ENCODE assay signal across 20 cellular contexts in the genomic region with DNA sequence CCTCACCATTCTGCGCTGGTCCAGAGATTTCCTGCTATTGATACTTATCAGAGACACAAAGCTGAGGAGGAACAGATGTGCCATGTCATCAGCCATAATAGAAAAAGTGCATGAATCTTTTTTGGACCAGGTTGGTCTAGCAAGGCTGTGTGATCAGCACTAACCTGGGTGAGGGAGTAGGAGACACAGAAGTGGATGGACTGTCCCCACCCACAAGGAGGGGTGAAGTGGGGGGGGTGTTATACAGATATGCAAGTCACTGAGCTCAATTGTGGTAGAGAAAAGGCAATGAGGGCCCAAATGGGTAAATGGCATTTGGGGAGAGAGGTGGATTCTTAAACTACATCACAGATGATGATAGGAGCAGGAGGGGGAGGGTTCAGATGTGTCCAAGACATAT.
DNase-seq lines count a peak whose midpoint lies in the region; ATAC-seq and TF ChIP-seq lines count a peak whose summit lies in the region.
"Had no signal": no experiment of that assay in that cellular context is flagged by ENCODE, and none has a peak within 500 bp of the region (broad histone marks: within the 10 kb centered on the region; RNA-seq: fewer than 3 reads in every experiment).

No MANE protein-coding gene starts in this region.

- H2BK15ac ChIP-seq in H9 (ENCODE audit: low read depth, low read length): no peak overlapping the region

- no peaks in the 10 kb centered on the region for H3K36me3 ChIP-seq in heart right ventricle
- no peaks in the 10 kb centered on the region for H3K36me3 ChIP-seq in RWPE2 (ENCODE audit: low read depth)
- H3K36me3 ChIP-seq in tibial artery: no peaks in the 10 kb centered on the region

- 89 to 100% methylated on average over 1 of the region's 1 CpG for WGBS in heart right ventricle, 2 donors
- no CpG with 5 or more reads among the region's 1 CpG for WGBS in H9 (ENCODE audit: extremely low coverage, insufficient read length, low lambda C conversion rate)

- no peaks in the 10 kb centered on the region for H3K27me3 Mint-ChIP-seq in neural crest cell (ENCODE audit: low read depth)
- no peaks in the 10 kb centered on the region for H3K27me3 Mint-ChIP-seq in H9 (ENCODE audit: low read depth)

- H3K23ac ChIP-seq in H9 (ENCODE audit: insufficient read length, low read depth, low read length): no peak overlapping the region

- H2AFZ ChIP-seq in H9 (ENCODE audit: low read length): no peak overlapping the region
- H2AFZ ChIP-seq: GM23248 had no signal

- H2AK5ac ChIP-seq in H9 (ENCODE audit: insufficient read length, low read length): no peak overlapping the region

- H3K4me1 ChIP-seq in heart right ventricle (peaks cover 19 to 86% (median 66%) of the 10 kb centered on the region in 9 donors), RWPE2 (ENCODE audit: insufficient read depth, poor library complexity, severe bottlenecking) (peaks cover 18% of the 10 kb centered on the region), tibial artery (peaks cover 0 to 71% (median 37%) of the 10 kb centered on the region in 4 donors), H9 (ENCODE audit: insufficient read depth, low read length) (peaks cover 7% of the 10 kb centered on the region; the same call in 1 of the 2 replicates)

- H3K27ac Mint-ChIP-seq in neural crest cell (ENCODE audit: unreplicated experiment): peak overlapping the region; percentile 40
- no peak overlapping the region; a peak in 1 of 7 replicates for H3K27ac Mint-ChIP-seq in H9
- H3K27ac Mint-ChIP-seq: CD8-positive, alpha-beta T cell had no signal

- H3T11ph ChIP-seq in H9 (ENCODE audit: low read length): no peak overlapping the region

- no peak overlapping the region for H3K4me3 ChIP-seq in heart right ventricle
- H3K4me3 ChIP-seq in RWPE2 (ENCODE audit: severe bottlenecking): no peak overlapping the region
- H3K4me3 ChIP-seq in tibial artery: no peak overlapping the region
- H3K4me3 ChIP-seq: BLaER1 treated with 17β-estradiol and CSF1 and Interleukin-3, amounts not matched to agents 10 nM and 100 nM; GM23248 had no signal

- H3K9me3 Mint-ChIP-seq in neural crest cell: peaks cover 3% of the 10 kb centered on the region
- no peaks in the 10 kb centered on the region; a peak in 1 of 5 replicates for H3K9me3 Mint-ChIP-seq in H9
- H3K9me3 Mint-ChIP-seq: CD8-positive, alpha-beta T cell had no signal

- H3K23me2 ChIP-seq in H9 (ENCODE audit: insufficient read length, low read depth, low read length, poor library complexity, severe bottlenecking): no peaks in the 10 kb centered on the region

- no peak overlapping the region for H4K91ac ChIP-seq in H9 (ENCODE audit: insufficient read length, low read depth, low read length)

- H3K18ac ChIP-seq in H9 (ENCODE audit: insufficient read length, low read depth, low read length): no peak overlapping the region

- H3K4me1 Mint-ChIP-seq in neural crest cell (no peaks in the 10 kb centered on the region), H9 (peaks cover 19 to 24% of the 10 kb centered on the region in 2 experiments)

- H4K20me1 ChIP-seq in H9 (ENCODE audit: control insufficient read depth, insufficient read depth, insufficient read length): peaks cover 3% of the 10 kb centered on the region

- no peak overlapping the region for H3K56ac ChIP-seq in H9 (ENCODE audit: insufficient read length, low read depth, low read length)

- peaks cover 0 to 4% (median 0%) of the 10 kb centered on the region in 11 donors for H3K9me3 ChIP-seq in heart right ventricle
- no peaks in the 10 kb centered on the region for H3K9me3 ChIP-seq in RWPE2 (ENCODE audit: severe bottlenecking)
- no peaks in the 10 kb centered on the region for H3K9me3 ChIP-seq in tibial artery
- no peaks in the 10 kb centered on the region for H3K9me3 ChIP-seq in H9 (ENCODE audit: control insufficient read depth, low read depth, low read length)

- H3K27me3 ChIP-seq in heart right ventricle (no peaks in the 10 kb centered on the region), RWPE2 (ENCODE audit: insufficient read depth, poor library complexity, severe bottlenecking) (no peaks in the 10 kb centered on the region), tibial artery (no peaks in the 10 kb centered on the region), H9 (ENCODE audit: insufficient read depth, low read length) (no peaks in the 10 kb centered on the region)
- H3K27me3 ChIP-seq: BLaER1 treated with 17β-estradiol and CSF1 and Interleukin-3, amounts not matched to agents 10 nM and 100 nM had no signal

- H2BK20ac ChIP-seq in H9 (ENCODE audit: low read depth, low read length, poor library complexity, severe bottlenecking): no peak overlapping the region

- H3K14ac ChIP-seq in H9 (ENCODE audit: insufficient read depth, low read length): no peak overlapping the region

- no peak overlapping the region for H2BK5ac ChIP-seq in H9 (ENCODE audit: insufficient read length, low read length)

- no peak overlapping the region for H2BK120ac ChIP-seq in H9 (ENCODE audit: low read depth, low read length, poor library complexity, severe bottlenecking)

- H3K36me3 Mint-ChIP-seq in neural crest cell (ENCODE audit: low read depth) (no peaks in the 10 kb centered on the region), H9 (ENCODE audit: insufficient read depth in 1 of 3, low read depth in 3 of 3) (0 out of 7 replicates have a peak, but pooled peaks cover 0 to 4% (median 0%) of the 10 kb centered on the region in 3 experiments)
- H3K36me3 Mint-ChIP-seq: CD8-positive, alpha-beta T cell had no signal

- H3K27ac ChIP-seq in heart right ventricle: peak overlapping the region in 7 of 10 donors; percentile 35 to 96 (median 67)
- H3K27ac ChIP-seq in RWPE2 (ENCODE audit: poor library complexity, severe bottlenecking): peak overlapping the region; percentile 23
- peak overlapping the region; percentile 51 to 91 for H3K27ac ChIP-seq in tibial artery
- no peak overlapping the region for H3K27ac ChIP-seq in H9 (ENCODE audit: insufficient read length, low read depth, low read length)
- H3K27ac ChIP-seq: GM23248 had no signal

- H3K4me3 Mint-ChIP-seq in neural crest cell (no peak overlapping the region), H9 (no peak overlapping the region)
- H3K4me3 Mint-ChIP-seq: CD8-positive, alpha-beta T cell had no signal

- no peaks in the 10 kb centered on the region; the same call in 1 of the 2 replicates for H3K79me2 ChIP-seq in H9 (ENCODE audit: insufficient read depth, low read length)

- H3K4ac ChIP-seq in H9 (ENCODE audit: low read depth, low read length): no peak overlapping the region

- no peak overlapping the region for H4K8ac ChIP-seq in H9 (replicated peaks; ENCODE audit: insufficient read length, low read depth, low read length)

- DNase-seq in heart right ventricle (no peak), left cardiac atrium (no peak), RWPE2 (ENCODE audit: low spot score) (no peak), neural crest cell (ENCODE audit: low read depth, low spot score) (no peak), tibial artery (no peak), islet precursor cell (no peak), H9 (no peak)
- DNase-seq: CD8-positive, alpha-beta T cell; DMS53; EL; GM23248; NCI-H1105 treated with DMSO at 0.1 percent for 48 hours; NCI-H187; NCI-H2107; NCI-H510A; NCI-H748 treated with DMSO at 0.1 percent for 48 hours; NK-92 treated with Interleukin-12 subunit alpha and Interleukin-12 subunit beta, amount 100 ng/mL, for 24 hours; SIG-M5 had no signal

- ATAC-seq in heart right ventricle (no peak), left cardiac atrium (no peak), RWPE2 (ENCODE audit: low read depth) (no peak)
- ATAC-seq: CD8-positive, alpha-beta T cell; HCT116 had no signal

- no peak overlapping the region for H4K5ac ChIP-seq in H9 (ENCODE audit: insufficient read length, low read depth, low read length)

- intact Hi-C loops in heart right ventricle (cut with DNase I): loop anchor here (2.0 to 10.0 kb wide), 9 partner anchors 38 to 125 kb away; a partner anchor contains a TSS
- intact Hi-C loops in left cardiac atrium (cut with DNase I): loop anchor here (2.0 kb wide), 2 partner anchors 119 to 125 kb away; no protein-coding TSS in a partner anchor
- intact Hi-C loops in tibial artery (cut with DNase I; ENCODE audit: low total_unique reads): loop anchor here (5.0 to 10.0 kb wide), 3 partner anchors 82 to 123 kb away; a partner anchor contains a TSS

- TF ChIP-seq CTCF in heart right ventricle (IDR thresholded peaks at IDR 0.05): no peak
- no peak for TF ChIP-seq CTCF in RWPE2 (IDR thresholded peaks at IDR 0.05; ENCODE audit: poor library complexity, severe bottlenecking)
- TF ChIP-seq CTCF in neural crest cell (conservative IDR thresholded peaks at IDR 0.05): no peak
- no peak for TF ChIP-seq CTCF in tibial artery (IDR thresholded peaks at IDR 0.05)
- no peak for TF ChIP-seq CTCF in H9 (conservative IDR thresholded peaks at IDR 0.05)

- no peak overlapping the region for H3K4me2 ChIP-seq in H9 (ENCODE audit: insufficient read depth, insufficient read length, low read length)

- no peak overlapping the region for H2BK12ac ChIP-seq in H9 (ENCODE audit: insufficient read length, low read depth, low read length)

- no peak overlapping the region for H3K9ac ChIP-seq in H9 (ENCODE audit: extremely low read depth, insufficient read length, low read length)
- H3K9ac ChIP-seq: BLaER1 treated with 17β-estradiol and CSF1 and Interleukin-3, amounts not matched to agents 10 nM and 100 nM; GM23248 had no signal

- no peaks in the 10 kb centered on the region for H3K79me1 ChIP-seq in H9 (ENCODE audit: insufficient read depth, low read depth, low read length, poor library complexity, severe bottlenecking)
